In the genomic region with DNA sequence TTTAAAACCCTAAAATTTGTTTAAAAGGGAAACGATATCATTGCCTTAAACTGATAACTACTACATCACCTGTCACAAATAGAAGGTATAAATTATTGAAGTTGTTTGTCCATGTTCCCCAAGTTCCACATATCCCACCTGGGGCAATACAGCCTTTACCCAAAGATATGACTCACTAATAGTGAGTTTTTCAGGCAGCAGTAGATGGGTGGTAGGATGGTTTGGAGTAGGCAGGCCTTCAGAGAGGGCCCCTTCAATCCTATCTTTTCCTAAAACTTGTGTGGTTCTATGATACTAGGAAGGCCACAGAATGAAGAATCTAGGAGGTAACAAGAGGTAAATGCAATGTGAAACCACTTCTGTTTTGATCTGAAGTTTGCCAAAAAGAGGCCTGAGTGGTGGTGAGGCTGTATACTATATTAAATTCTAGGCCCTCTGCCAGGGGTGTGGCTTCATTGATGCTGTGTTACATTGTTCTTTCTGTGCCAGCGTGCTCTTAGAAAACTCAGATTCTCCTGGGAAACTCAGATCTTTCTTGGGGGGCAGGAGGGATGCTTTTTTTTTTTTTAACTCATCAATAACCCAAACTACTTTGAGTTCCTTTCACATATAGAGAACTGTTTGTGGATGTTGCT, we compare ENCODE assay signal across 13 cellular contexts. TPM values are rescaled to one million over a fixed set of nuclear protein-coding genes. Genes with fewer than 3 reads are reported as not detected.
DNase-seq lines count a peak whose midpoint lies in the region; ATAC-seq, FAIRE-seq and TF ChIP-seq lines count a peak whose summit lies in the region.
"Had no signal": no experiment of that assay in that cellular context is flagged by ENCODE, and none has a peak within 500 bp of the region (broad histone marks: within the 10 kb centered on the region; RNA-seq: fewer than 3 reads in every experiment).

No MANE protein-coding gene starts in this region.

- WGBS in testis, 2 donors: 53 to 59% methylated on average over 2 of the region's 2 CpGs

- ATAC-seq in GM23338: no peak

- H3K79me2 ChIP-seq in Loucy (ENCODE audit: insufficient read depth, low read length) (no peaks in the 10 kb centered on the region), keratinocyte (ENCODE audit: control insufficient read depth, insufficient read depth, low read length) (peaks cover 4% of the 10 kb centered on the region), GM23338 (replicated peaks; ENCODE audit: insufficient read depth) (peaks cover 6% of the 10 kb centered on the region; the same call in 1 of the 2 replicates)

- peak overlapping the region; percentile 3 for H3K9ac ChIP-seq in Loucy (ENCODE audit: low read depth, low read length, poor library complexity, severe bottlenecking)
- H3K9ac ChIP-seq in keratinocyte (ENCODE audit: control insufficient read depth, extremely low read depth, insufficient read depth, low read length): no peak overlapping the region

- BruUV-seq in MCF 10A (replicated peaks; lab: Mats Ljungman, UMichigan): no TSS peak

- POLR2A ChIA-PET in MCF 10A (lab: Yijun Ruan, JAX): interaction anchor here (0.7 kb wide), 1 partner anchor 159 kb away, joined by 3 read pairs; no protein-coding TSS in a partner anchor

- H3K4me3 ChIP-seq in Loucy (ENCODE audit: low read length, poor library complexity, severe bottlenecking): no peak overlapping the region
- H3K4me3 ChIP-seq in keratinocyte (ENCODE audit: control insufficient read depth in 2 of 3, extremely low read depth in 1 of 3, insufficient read depth in 2 of 3, low read depth in 1 of 3, low read length in 3 of 3): no peak overlapping the region
- H3K4me3 ChIP-seq in testis: no peak overlapping the region
- no peak overlapping the region for H3K4me3 ChIP-seq in GM23338
- H3K4me3 ChIP-seq in H7 (ENCODE audit: insufficient read depth, low read depth, low read length): no peak overlapping the region
- H3K4me3 ChIP-seq: smooth muscle cell had no signal

- CTCF ChIA-PET in MCF 10A (lab: Yijun Ruan, JAX): interaction anchor here (1.0 kb wide), 1 partner anchor 9 kb away, joined by 3 read pairs; no protein-coding TSS in a partner anchor

- H3K4me1 ChIP-seq in Loucy (ENCODE audit: insufficient read depth, low read length, poor library complexity, severe bottlenecking) (peaks cover 6% of the 10 kb centered on the region), keratinocyte (ENCODE audit: control insufficient read depth, extremely low read depth, insufficient read depth, low read length) (peaks cover 8% of the 10 kb centered on the region), testis (peaks cover 20% of the 10 kb centered on the region), GM23338 (ENCODE audit: insufficient read depth) (peaks cover 11% of the 10 kb centered on the region)

- peak; percentile 68 for DNase-seq in MCF 10A (ENCODE audit: unreplicated experiment)
- DNase-seq in keratinocyte (ENCODE audit: low read depth, low spot score): no peak
- peak; percentile 53 for DNase-seq in testis
- no peak for DNase-seq in GM23338 (ENCODE audit: low spot score)
- no peak for DNase-seq in H7
- no peak for DNase-seq in activated naive CD4-positive, alpha-beta T cell (lab: John Stamatoyannopoulos, UW)
- DNase-seq: dorsolateral prefrontal cortex; stimulated activated naive CD4-positive, alpha-beta T cell treated with Interleukin-2 at 50 U/mL for 16 hours had no signal

- dilution Hi-C loops in keratinocyte (cut with MboI; ENCODE audit: extremely low pct_ligation_motif_present, low sequenced_read_pairs): no loop called here

- H4K20me1 ChIP-seq in Loucy (ENCODE audit: insufficient read depth, low read length, poor library complexity, severe bottlenecking) (no peaks in the 10 kb centered on the region), keratinocyte (ENCODE audit: control insufficient read depth, extremely low read depth, insufficient read depth, low read length) (no peaks in the 10 kb centered on the region), GM23338 (replicated peaks; ENCODE audit: insufficient read depth) (peaks cover 9% of the 10 kb centered on the region)

- no peak for TF ChIP-seq POLR2A in testis (IDR thresholded peaks at IDR 0.05)

- no peak for FAIRE-seq in keratinocyte (lab: Jason Lieb, UNC)
- FAIRE-seq: G401.6, kidney had no signal

- intact Hi-C loops in MCF 10A (cut with micrococcal nuclease) (no loop called here), testis (cut with DNase I; ENCODE audit: low total_unique reads) (no loop called here)

- no peaks in the 10 kb centered on the region for H3K27me3 ChIP-seq in Loucy (ENCODE audit: insufficient read depth, low read length, poor library complexity, severe bottlenecking)
- H3K27me3 ChIP-seq in keratinocyte (ENCODE audit: control insufficient read depth, extremely low read depth, insufficient read depth, low read length): no peaks in the 10 kb centered on the region
- H3K27me3 ChIP-seq in testis: no peaks in the 10 kb centered on the region
- no peaks in the 10 kb centered on the region; the same call in 1 of the 2 replicates for H3K27me3 ChIP-seq in GM23338 (ENCODE audit: insufficient read depth)
- no peaks in the 10 kb centered on the region for H3K27me3 ChIP-seq in H7 (ENCODE audit: control insufficient read depth, insufficient read depth, low read length)
- H3K27me3 ChIP-seq: dorsolateral prefrontal cortex had no signal

- peak overlapping the region; percentile 27 for H3K27ac Mint-ChIP-seq in MCF 10A (ENCODE audit: low read depth, unreplicated experiment)
- H3K27ac Mint-ChIP-seq in GM23338: no peak overlapping the region
- H3K27ac Mint-ChIP-seq: T-helper 1 cell treated with Interleukin-12 subunit alpha and Interleukin-12 subunit beta and Interleukin-4 antibody, amounts not matched to agents 30 μg/mL and 1 μg/mL, for 36 hours had no signal

- H3K36me3 ChIP-seq in Loucy (ENCODE audit: insufficient read depth, low read length) (no peaks in the 10 kb centered on the region), keratinocyte (ENCODE audit: control insufficient read depth in 2 of 2, extremely low read depth in 1 of 2, insufficient read depth in 2 of 2, low read length in 2 of 2) (no peaks in the 10 kb centered on the region), testis (ENCODE audit: low read depth, missing control alignments) (no peaks in the 10 kb centered on the region), GM23338 (ENCODE audit: insufficient read depth) (no peaks in the 10 kb centered on the region), H7 (replicated peaks; ENCODE audit: control insufficient read depth, insufficient read depth, low read length) (no peaks in the 10 kb centered on the region)

- H3K4me3 Mint-ChIP-seq in MCF 10A (ENCODE audit: unreplicated experiment): no peak overlapping the region
- H3K4me3 Mint-ChIP-seq in GM23338: no peak overlapping the region
- H3K4me3 Mint-ChIP-seq: T-helper 1 cell treated with Interleukin-12 subunit alpha and Interleukin-12 subunit beta and Interleukin-4 antibody, amounts not matched to agents 30 μg/mL and 1 μg/mL, for 36 hours had no signal

- H3K9me1 ChIP-seq in keratinocyte (ENCODE audit: control insufficient read depth, extremely low read depth, insufficient read depth, low read length): no peaks in the 10 kb centered on the region

- no peak overlapping the region for H3K4me2 ChIP-seq in Loucy (ENCODE audit: low read depth, low read length, poor library complexity, severe bottlenecking)
- H3K4me2 ChIP-seq in keratinocyte (ENCODE audit: control insufficient read depth, extremely low read depth, insufficient read depth, low read depth, low read length): peak overlapping the region; percentile 18
- H3K4me2 ChIP-seq in GM23338: no peak overlapping the region
- H3K4me2 ChIP-seq: smooth muscle cell had no signal

- TF ChIP-seq CTCF in Loucy (conservative IDR thresholded peaks at IDR 0.05; ENCODE audit: low read length) (no peak), MCF 10A (IDR thresholded peaks at IDR 0.05; ENCODE audit: unreplicated experiment) (no peak), keratinocyte (optimal IDR thresholded peaks at IDR 0.05 in 1 of 3, IDR thresholded peaks at IDR 0.05 in 1 of 3, conservative IDR thresholded peaks at IDR 0.05 in 1 of 3; ENCODE audit: extremely low read depth in 1 of 3, insufficient read depth in 2 of 3, low read length in 3 of 3) (no peak), testis (IDR thresholded peaks at IDR 0.05) (no peak), GM23338 (conservative IDR thresholded peaks at IDR 0.05; ENCODE audit: low read depth in 2 of 2) (no peak)

- H3K9me3 ChIP-seq in Loucy (ENCODE audit: insufficient read depth, low read depth, low read length) (no peaks in the 10 kb centered on the region), keratinocyte (ENCODE audit: control insufficient read depth, low read depth, low read length) (no peaks in the 10 kb centered on the region), testis (no peaks in the 10 kb centered on the region)

- no peaks in the 10 kb centered on the region for H3K36me3 Mint-ChIP-seq in MCF 10A (ENCODE audit: insufficient read depth, unreplicated experiment)
- no peaks in the 10 kb centered on the region for H3K36me3 Mint-ChIP-seq in GM23338 (ENCODE audit: low read depth)

- H3F3A ChIP-seq in Loucy (ENCODE audit: low read depth) (no peaks in the 10 kb centered on the region), GM23338 (replicated peaks; ENCODE audit: low read depth) (no peaks in the 10 kb centered on the region)

- peak overlapping the region; percentile 49 for H2AFZ ChIP-seq in Loucy (ENCODE audit: low read length)
- no peak overlapping the region for H2AFZ ChIP-seq in keratinocyte (ENCODE audit: control insufficient read depth, low read length)
- H2AFZ ChIP-seq in GM23338: no peak overlapping the region

- H3K9me2 ChIP-seq in Loucy (replicated peaks; ENCODE audit: low read depth, low read length) (no peaks in the 10 kb centered on the region), GM23338 (ENCODE audit: insufficient read depth) (no peaks in the 10 kb centered on the region)

- H3K27ac ChIP-seq in keratinocyte (ENCODE audit: control insufficient read depth, insufficient read depth, low read length) (no peak overlapping the region), testis (peak overlapping the region; percentile 3 to 22), GM23338 (ENCODE audit: low read depth) (no peak overlapping the region)

- H3K4me1 Mint-ChIP-seq in MCF 10A (ENCODE audit: insufficient read depth, unreplicated experiment): peaks cover 16% of the 10 kb centered on the region
- peaks cover 13% of the 10 kb centered on the region for H3K4me1 Mint-ChIP-seq in GM23338

- no peaks in the 10 kb centered on the region for H3K27me3 Mint-ChIP-seq in MCF 10A (ENCODE audit: insufficient read depth, unreplicated experiment)
- peaks cover 3% of the 10 kb centered on the region for H3K27me3 Mint-ChIP-seq in GM23338 (ENCODE audit: insufficient read depth, low read depth, poor library complexity)

- H3K9me3 Mint-ChIP-seq in MCF 10A (ENCODE audit: unreplicated experiment) (no peaks in the 10 kb centered on the region), GM23338 (no peaks in the 10 kb centered on the region)
- H3K9me3 Mint-ChIP-seq: T-helper 1 cell treated with Interleukin-12 subunit alpha and Interleukin-12 subunit beta and Interleukin-4 antibody, amounts not matched to agents 30 μg/mL and 1 μg/mL, for 36 hours had no signal

RNA-seq across cellular contexts. Expression of gene CYSTM1, which starts 7.2 kb away (rescaled TPM):
- 59.4 and 105 TPM in 2 replicates for total RNA-seq in MCF 10A (2022)
- 34.3 to 65.6 TPM (median 35.6 TPM) in 3 replicates for polyA plus RNA-seq in keratinocyte
- 15.8 TPM for polyA plus RNA-seq in keratinocyte (2011; ENCODE audit: low read depth)
- polyA plus RNA-seq in keratinocyte (2011; cell fraction: cytosol; rRNA removed): 51.0 and 53.1 TPM in 2 replicates
- polyA plus RNA-seq in keratinocyte (2011; cell fraction: nucleus; rRNA removed): 17.1 and 26.2 TPM in 2 replicates
- 43.3 and 61.3 TPM in 2 replicates for polyA plus RNA-seq in keratinocyte (2012; ENCODE audit: low replicate concordance)
- 18.4 to 53.5 TPM (median 48.4 TPM) in 3 replicates for polyA minus RNA-seq in keratinocyte
- polyA minus RNA-seq in keratinocyte (2011; cell fraction: cytosol; rRNA and poly(A)+ RNA removed): 40.1 TPM
- polyA minus RNA-seq in keratinocyte (2011; cell fraction: nucleus; rRNA and poly(A)+ RNA removed): 7.8 and 9.0 TPM in 2 replicates
- 10 to 100 TPM; 33.5 to 43.6 TPM for total RNA-seq in testis
- polyA plus RNA-seq in testis (ENCODE audit: insufficient read depth, low read depth, low replicate concordance): 115 TPM
- total RNA-seq in GM23338 (2014; rRNA removed; shearing (Covaris generic)): 14.4 and 15.0 TPM in 2 replicates
- polyA plus RNA-seq in GM23338 (2016; fragmentation: Nextera tagmentation; extraction: Ambion mirVana): 42.3 and 46.0 TPM in 2 replicates
- total RNA-seq in H7 (2014; rRNA removed; shearing (Covaris generic)): 55.5 and 61.1 TPM in 2 replicates

RNA-seq across cellular contexts. Expression of gene IGIP, which starts 56.5 kb away (rescaled TPM):
- total RNA-seq in MCF 10A (2022) (7.5 and 8.3 TPM in 2 replicates), testis (10 to 100 TPM; 11.1 to 12.1 TPM)
- polyA plus RNA-seq in keratinocyte (0.69 to 1.5 TPM (median 1.3 TPM) in 3 replicates), testis (ENCODE audit: insufficient read depth, low read depth, low replicate concordance) (7.1 TPM), GM23338 (2016; fragmentation: Nextera tagmentation; extraction: Ambion mirVana) (0.19 and 0.21 TPM in 2 replicates)
- 1.7 TPM for polyA plus RNA-seq in keratinocyte (2011; ENCODE audit: low read depth)
- polyA plus RNA-seq in keratinocyte (2011; cell fraction: cytosol; rRNA removed): 0.53 and 0.91 TPM in 2 replicates
- polyA plus RNA-seq in keratinocyte (2011; cell fraction: nucleus; rRNA removed): 3.2 and 4.5 TPM in 2 replicates
- polyA plus RNA-seq in keratinocyte (2012; ENCODE audit: low replicate concordance): 1.3 and 4.8 TPM in 2 replicates
- polyA minus RNA-seq in keratinocyte: 0.59 to 2.9 TPM (median 2.5 TPM) in 3 replicates
- 1.5 TPM for polyA minus RNA-seq in keratinocyte (2011; cell fraction: cytosol; rRNA and poly(A)+ RNA removed)
- 2.0 and 5.0 TPM in 2 replicates for polyA minus RNA-seq in keratinocyte (2011; cell fraction: nucleus; rRNA and poly(A)+ RNA removed)
- 0.38 and 1.0 TPM in 2 replicates for total RNA-seq in GM23338 (2014; rRNA removed; shearing (Covaris generic))
- total RNA-seq in H7 (2014; rRNA removed; shearing (Covaris generic)): 0.48 and 1.0 TPM in 2 replicates

Comparison
In these comparisons a context has a peak if more than half of its experiments do, and no peak if none do; other contexts are left out.
1. DNase-seq: peak in MCF 10A (single experiment) and testis (single experiment); none in keratinocyte (single experiment), GM23338 (single experiment), H7 (single experiment) and activated naive CD4-positive, alpha-beta T cell (0 of 4).
2. H3K27ac ChIP-seq: peak in testis (2 of 2); none in keratinocyte (single experiment) and GM23338 (single experiment).